In genomic region chr14:56608682-56609081, GRCh38 we compare ENCODE assay signal across 16 cellular contexts. TPM values are rescaled to one million over a fixed set of nuclear protein-coding genes. Genes with fewer than 3 reads are reported as not detected.
DNase-seq lines count a peak whose midpoint lies in the region; ATAC-seq and TF ChIP-seq lines count a peak whose summit lies in the region.
"Had no signal": no experiment of that assay in that cellular context is flagged by ENCODE, and none has a peak within 500 bp of the region (broad histone marks: within the 10 kb centered on the region; RNA-seq: fewer than 3 reads in every experiment).

No MANE protein-coding gene starts in this region.

- H3K4me2 ChIP-seq in PC-3 (ENCODE audit: low read length) (no peak overlapping the region), SK-N-SH (no peak overlapping the region)

- H3K27ac ChIP-seq in PC-3 (ENCODE audit: low read length) (no peak overlapping the region), SK-N-SH (ENCODE audit: low read depth in 2 of 2, low read length in 1 of 2) (no peak overlapping the region)
- H3K27ac ChIP-seq: right lobe of liver had no signal

- TF ChIP-seq CTCF in AG10803 (conservative IDR thresholded peaks at IDR 0.05; ENCODE audit: low read length) (no peak), PC-3 (conservative IDR thresholded peaks at IDR 0.05; ENCODE audit: low read depth, low read length) (no peak), SK-N-SH (IDR thresholded peaks at IDR 0.05) (no peak), nephron progenitor cell (IDR thresholded peaks at IDR 0.05) (no peak), CD14-positive monocyte (IDR thresholded peaks at IDR 0.05) (no peak)

- H3K27me3 ChIP-seq in PC-3 (ENCODE audit: low read length) (no peaks in the 10 kb centered on the region), SK-N-SH (ENCODE audit: insufficient read depth) (no peaks in the 10 kb centered on the region)
- H3K27me3 ChIP-seq: right lobe of liver had no signal

- H3K9me3 ChIP-seq in PC-3 (ENCODE audit: low read length) (no peaks in the 10 kb centered on the region), SK-N-SH (no peaks in the 10 kb centered on the region)
- H3K9me3 ChIP-seq: HAP-1, right lobe of liver had no signal

- no peak overlapping the region for H3K4me3 ChIP-seq in AG10803 (ENCODE audit: low read length)
- H3K4me3 ChIP-seq in PC-3 (ENCODE audit: low read length), result no peak overlapping the region
- no peak overlapping the region for H3K4me3 ChIP-seq in SK-N-SH (ENCODE audit: low read depth in 2 of 2, low read length in 1 of 2)
- H3K4me3 ChIP-seq: HAP-1, right lobe of liver had no signal

- TF ChIP-seq RAD21 in SK-N-SH (IDR thresholded peaks at IDR 0.05; ENCODE audit: low read length), result no peak

- H3K36me3 Mint-ChIP-seq in nephron progenitor cell (ENCODE audit: low read depth) (peaks cover 45% of the 10 kb centered on the region), CD14-positive monocyte (peaks cover 48 to 74% of the 10 kb centered on the region in 2 donors)

- CTCF ChIA-PET in PC-3 (lab: Charles Lee) (interaction anchor here (1.1 kb wide), 1 partner anchor 29 kb away, joined by 4 read pairs; the partner anchor contains the start of gene TMEM260), SK-N-SH (lab: Yijun Ruan, JAX) (no interaction called here)

- no peaks in the 10 kb centered on the region for H3K4me1 Mint-ChIP-seq in nephron progenitor cell
- H3K4me1 Mint-ChIP-seq in CD14-positive monocyte, result no peaks in the 10 kb centered on the region
- H3K4me1 Mint-ChIP-seq: mesothelial cell of epicardium had no signal

- H3K79me2 ChIP-seq in PC-3 (ENCODE audit: low read length), result no peaks in the 10 kb centered on the region
- H3K79me2 ChIP-seq in SK-N-SH (ENCODE audit: insufficient read depth), result no peaks in the 10 kb centered on the region

- 86% methylated on average over 2 of the region's 2 CpGs for WGBS in SK-N-SH (ENCODE audit: low lambda C conversion rate)

- peaks cover 8% of the 10 kb centered on the region; the same call in 1 of the 2 replicates for H3K36me3 ChIP-seq in PC-3 (ENCODE audit: low read depth, low read length)
- H3K36me3 ChIP-seq in SK-N-SH (replicated peaks in 1 of 2; ENCODE audit: control insufficient read depth in 1 of 2, insufficient read depth in 2 of 2, low read length in 1 of 2), result peaks cover 42 to 46% of the 10 kb centered on the region in 2 experiments

- no peaks in the 10 kb centered on the region for H3F3A ChIP-seq in PC-3 (ENCODE audit: low read length, unreplicated experiment)
- no peaks in the 10 kb centered on the region for H3F3A ChIP-seq in SK-N-SH (replicated peaks; ENCODE audit: insufficient read depth)

- H4K20me1 ChIP-seq in PC-3 (ENCODE audit: low read length) (no peaks in the 10 kb centered on the region), SK-N-SH (ENCODE audit: insufficient read depth) (no peaks in the 10 kb centered on the region)

- H3K27me3 Mint-ChIP-seq in nephron progenitor cell (ENCODE audit: low read depth, poor library complexity) (no peaks in the 10 kb centered on the region), CD14-positive monocyte (ENCODE audit: low read depth in 3 of 3) (peaks cover 0 to 1% (median 0%) of the 10 kb centered on the region in 3 donors)
- H3K27me3 Mint-ChIP-seq: dendritic cell treated with granulocyte-macrophage colony-stimulating factor and Interleukin-4, amounts not matched to agents 40 ng/mL and 50 ng/mL, for 4 days had no signal

- no TSS peak for BruUV-seq in PC-3 (replicated peaks; lab: Mats Ljungman, UMichigan)

- H2AFZ ChIP-seq in PC-3 (ENCODE audit: low read length), result no peak overlapping the region
- H2AFZ ChIP-seq in SK-N-SH (ENCODE audit: low read depth), result no peak overlapping the region

- no peaks in the 10 kb centered on the region for H3K9me2 ChIP-seq in PC-3 (replicated peaks; ENCODE audit: low read length)
- H3K9me2 ChIP-seq in SK-N-SH, result no peaks in the 10 kb centered on the region

- no peak for TF ChIP-seq EP300 in SK-N-SH (IDR thresholded peaks at IDR 0.05; ENCODE audit: borderline replicate concordance in 1 of 2, low read depth in 1 of 2, low read length in 1 of 2)

- intact Hi-C loops in PC-3 (cut with micrococcal nuclease), result loop anchor here (1.0 kb wide), 1 partner anchor 23 kb away; no protein-coding TSS in a partner anchor
- intact Hi-C loops in CD14-positive monocyte (cut with micrococcal nuclease), result no loop called here

- H3K9me3 Mint-ChIP-seq in nephron progenitor cell (no peaks in the 10 kb centered on the region), CD14-positive monocyte (no peaks in the 10 kb centered on the region)
- H3K9me3 Mint-ChIP-seq: dendritic cell treated with granulocyte-macrophage colony-stimulating factor and Interleukin-4, amounts not matched to agents 40 ng/mL and 50 ng/mL, for 4 days had no signal

- POLR2A ChIA-PET in PC-3 (lab: Charles Lee; ENCODE audit: unreplicated experiment), result no interaction called here
- POLR2A ChIA-PET in SK-N-SH (lab: Yijun Ruan, JAX), result no interaction called here

- DNase-seq in AG10803 (ENCODE audit: low read depth) (peak; percentile 1), LoVo (ENCODE audit: low spot score) (peak; percentile 2), PC-3 (no peak), fibroblast of gingiva (ENCODE audit: low read depth) (peak; percentile 5), SK-N-SH (no peak), nephron progenitor cell (no peak), activated gamma-delta T cell treated with Interleukin-2 at 50 U/mL for 16 hours (no peak), CD14-positive monocyte (ENCODE audit: low spot score) (no peak)
- DNase-seq: activated naive CD4-positive, alpha-beta T cell treated with anti-CD3 and anti-CD28 coated beads, Interleukin-2, amount 50 U/mL, for 16 hours; Calu3; right lobe of liver; stimulated activated CD4-positive, alpha-beta T cell treated with anti-CD3 and anti-CD28 coated beads, Interleukin-1b, Interleukin-23, amount 100 ng/mL, for 48 hours had no signal

- H3K4me1 ChIP-seq in PC-3 (ENCODE audit: insufficient read depth, low read length) (no peaks in the 10 kb centered on the region), SK-N-SH (ENCODE audit: control insufficient read depth in 1 of 2, insufficient read depth in 2 of 2, low read depth in 1 of 2, low read length in 1 of 2) (no peaks in the 10 kb centered on the region)
- H3K4me1 ChIP-seq: HAP-1, right lobe of liver had no signal

- H3K4me3 Mint-ChIP-seq in nephron progenitor cell, result no peak overlapping the region
- H3K4me3 Mint-ChIP-seq in CD14-positive monocyte, result no peak overlapping the region
- H3K4me3 Mint-ChIP-seq: dendritic cell treated with granulocyte-macrophage colony-stimulating factor and Interleukin-4, amounts not matched to agents 40 ng/mL and 50 ng/mL, for 4 days; mesothelial cell of epicardium had no signal

- H3K27ac Mint-ChIP-seq in nephron progenitor cell, result no peak overlapping the region
- no peak overlapping the region for H3K27ac Mint-ChIP-seq in CD14-positive monocyte
- H3K27ac Mint-ChIP-seq: dendritic cell treated with granulocyte-macrophage colony-stimulating factor and Interleukin-4, amounts not matched to agents 40 ng/mL and 50 ng/mL, for 4 days; mesothelial cell of epicardium had no signal

- no peak overlapping the region for H3K9ac ChIP-seq in PC-3 (ENCODE audit: low read length)
- H3K9ac ChIP-seq in SK-N-SH, result no peak overlapping the region

- peak; percentile 73; the same call in 1 of the 2 replicates for ATAC-seq in PC-3
- ATAC-seq: Panc1 had no signal

TF ChIP-seq in SK-N-SH, 30 proteins besides CTCF, POLR2A, EP300 and RAD21 (continues in another document):
- TF ChIP-seq GABPA (IDR thresholded peaks at IDR 0.05; ENCODE audit: low read depth), result no peak
- TF ChIP-seq NRF1 (IDR thresholded peaks at IDR 0.05; ENCODE audit: low read depth, low read length), result no peak
- no peak for TF ChIP-seq MXI1 (IDR thresholded peaks at IDR 0.05; ENCODE audit: low read depth, low read length)
- TF ChIP-seq RXRA (IDR thresholded peaks at IDR 0.05; ENCODE audit: borderline replicate concordance, low read depth), result no peak
- TF ChIP-seq, protein P1, sequence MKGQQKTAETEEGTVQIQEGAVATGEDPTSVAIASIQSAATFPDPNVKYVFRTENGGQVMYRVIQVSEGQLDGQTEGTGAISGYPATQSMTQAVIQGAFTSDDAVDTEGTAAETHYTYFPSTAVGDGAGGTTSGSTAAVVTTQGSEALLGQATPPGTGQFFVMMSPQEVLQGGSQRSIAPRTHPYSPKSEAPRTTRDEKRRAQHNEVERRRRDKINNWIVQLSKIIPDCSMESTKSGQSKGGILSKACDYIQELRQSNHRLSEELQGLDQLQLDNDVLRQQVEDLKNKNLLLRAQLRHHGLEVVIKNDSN (IDR thresholded peaks at IDR 0.05; ENCODE audit: borderline replicate concordance, low read depth), result no peak
- no peak for TF ChIP-seq EZH2phosphoT487 (IDR thresholded peaks at IDR 0.05; ENCODE audit: borderline replicate concordance, low read depth)
- TF ChIP-seq TAF1 (IDR thresholded peaks at IDR 0.05; ENCODE audit: borderline replicate concordance, low read depth, low read length), result no peak
- no peak for TF ChIP-seq SMC3 (IDR thresholded peaks at IDR 0.05; ENCODE audit: low read depth, low read length)
- no peak for TF ChIP-seq CHD2 (IDR thresholded peaks at IDR 0.05; ENCODE audit: low read length, partially characterized antibody)
- TF ChIP-seq RCOR1 (IDR thresholded peaks at IDR 0.05; ENCODE audit: low read length), result no peak
- TF ChIP-seq RFX5 (IDR thresholded peaks at IDR 0.05; ENCODE audit: low read length), result no peak
- TF ChIP-seq, protein P2, sequence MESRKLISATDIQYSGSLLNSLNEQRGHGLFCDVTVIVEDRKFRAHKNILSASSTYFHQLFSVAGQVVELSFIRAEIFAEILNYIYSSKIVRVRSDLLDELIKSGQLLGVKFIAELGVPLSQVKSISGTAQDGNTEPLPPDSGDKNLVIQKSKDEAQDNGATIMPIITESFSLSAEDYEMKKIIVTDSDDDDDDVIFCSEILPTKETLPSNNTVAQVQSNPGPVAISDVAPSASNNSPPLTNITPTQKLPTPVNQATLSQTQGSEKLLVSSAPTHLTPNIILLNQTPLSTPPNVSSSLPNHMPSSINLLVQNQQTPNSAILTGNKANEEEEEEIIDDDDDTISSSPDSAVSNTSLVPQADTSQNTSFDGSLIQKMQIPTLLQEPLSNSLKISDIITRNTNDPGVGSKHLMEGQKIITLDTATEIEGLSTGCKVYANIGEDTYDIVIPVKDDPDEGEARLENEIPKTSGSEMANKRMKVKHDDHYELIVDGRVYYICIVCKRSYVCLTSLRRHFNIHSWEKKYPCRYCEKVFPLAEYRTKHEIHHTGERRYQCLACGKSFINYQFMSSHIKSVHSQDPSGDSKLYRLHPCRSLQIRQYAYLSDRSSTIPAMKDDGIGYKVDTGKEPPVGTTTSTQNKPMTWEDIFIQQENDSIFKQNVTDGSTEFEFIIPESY (IDR thresholded peaks at IDR 0.05; ENCODE audit: borderline replicate concordance, low read depth), result no peak
- TF ChIP-seq NFIC (IDR thresholded peaks at IDR 0.05; ENCODE audit: borderline replicate concordance), result no peak
- TF ChIP-seq ELF1 (IDR thresholded peaks at IDR 0.05), result no peak

RNA-seq across cellular contexts. Expression of gene TMEM260, which starts 29.1 kb away (rescaled TPM):
- total RNA-seq in PC-3 (2014; rRNA removed), result 17.8 and 28.6 TPM in 2 replicates
- polyA plus RNA-seq in SK-N-SH (2012; rRNA removed) (5.4 and 6.9 TPM in 2 replicates), CD14-positive monocyte (1 to 10 TPM; 7.5 to 8.3 TPM)
- 4.7 and 6.1 TPM in 2 replicates for polyA plus RNA-seq in SK-N-SH (2012; cell fraction: cytosol; rRNA removed)
- polyA plus RNA-seq in SK-N-SH (2012; cell fraction: nucleus; rRNA removed), result 7.8 and 12.9 TPM in 2 replicates

Comparison
In these comparisons a context has a peak if more than half of its experiments do, and no peak if none do; other contexts are left out.
1. DNase-seq: peak in AG10803 (single experiment), LoVo (single experiment) and fibroblast of gingiva (single experiment); none in PC-3 (single experiment), SK-N-SH (single experiment), nephron progenitor cell (single experiment), activated gamma-delta T cell treated with Interleukin-2 at 50 U/mL for 16 hours (single experiment) and CD14-positive monocyte (single experiment).